Comparison of ENCODE assay signal across 1 cellular context in the genomic region with DNA sequence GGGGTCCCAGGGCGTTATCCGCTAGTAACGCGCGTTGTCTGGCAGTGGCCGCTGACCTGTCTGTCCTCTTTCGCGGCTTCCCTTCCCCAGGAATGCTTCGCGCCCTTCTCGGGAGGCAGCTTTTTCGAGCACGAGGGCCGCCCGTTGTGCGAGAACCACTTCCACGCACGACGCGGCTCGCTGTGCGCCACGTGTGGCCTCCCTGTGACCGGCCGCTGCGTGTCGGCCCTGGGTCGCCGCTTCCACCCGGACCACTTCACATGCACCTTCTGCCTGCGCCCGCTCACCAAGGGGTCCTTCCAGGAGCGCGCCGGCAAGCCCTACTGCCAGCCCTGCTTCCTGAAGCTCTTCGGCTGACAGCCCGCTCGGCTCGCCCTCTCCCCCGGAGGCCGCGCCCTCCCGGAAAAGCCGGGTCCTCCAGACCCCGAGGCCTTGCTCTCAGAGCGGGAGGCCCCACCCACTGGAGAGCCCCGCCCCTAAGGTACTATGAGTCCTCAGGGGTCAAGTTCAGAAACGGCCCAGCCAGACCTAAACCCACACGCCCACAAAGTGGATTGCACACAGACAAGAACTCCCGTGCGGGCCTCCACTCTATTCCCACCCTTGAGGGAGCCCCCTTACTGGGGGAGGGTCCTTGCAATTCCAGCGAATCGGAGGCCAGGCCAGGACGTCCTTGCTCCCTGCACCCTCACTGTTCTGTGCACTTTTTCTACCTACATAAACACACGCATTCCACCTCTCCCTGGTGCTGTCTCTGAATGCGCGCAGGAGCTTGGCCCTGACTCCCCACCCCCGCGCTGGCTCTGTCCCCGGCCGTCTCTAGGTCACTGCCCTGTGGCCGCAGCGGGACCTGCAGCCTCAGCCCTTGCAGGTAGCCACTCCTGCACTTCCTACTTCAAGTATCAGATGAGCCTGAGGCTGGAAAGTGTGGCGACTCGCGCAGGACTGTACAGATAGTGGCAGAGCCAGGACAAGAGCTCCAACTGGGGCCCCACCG.
TF ChIP-seq lines count a peak whose summit lies in the region.

No MANE protein-coding gene starts in this region.

TF ChIP-seq in K562, 482 proteins besides CTCF, POLR2A, EP300 and RAD21 (continued from another document and continues in another):
- TF ChIP-seq, protein P1, sequence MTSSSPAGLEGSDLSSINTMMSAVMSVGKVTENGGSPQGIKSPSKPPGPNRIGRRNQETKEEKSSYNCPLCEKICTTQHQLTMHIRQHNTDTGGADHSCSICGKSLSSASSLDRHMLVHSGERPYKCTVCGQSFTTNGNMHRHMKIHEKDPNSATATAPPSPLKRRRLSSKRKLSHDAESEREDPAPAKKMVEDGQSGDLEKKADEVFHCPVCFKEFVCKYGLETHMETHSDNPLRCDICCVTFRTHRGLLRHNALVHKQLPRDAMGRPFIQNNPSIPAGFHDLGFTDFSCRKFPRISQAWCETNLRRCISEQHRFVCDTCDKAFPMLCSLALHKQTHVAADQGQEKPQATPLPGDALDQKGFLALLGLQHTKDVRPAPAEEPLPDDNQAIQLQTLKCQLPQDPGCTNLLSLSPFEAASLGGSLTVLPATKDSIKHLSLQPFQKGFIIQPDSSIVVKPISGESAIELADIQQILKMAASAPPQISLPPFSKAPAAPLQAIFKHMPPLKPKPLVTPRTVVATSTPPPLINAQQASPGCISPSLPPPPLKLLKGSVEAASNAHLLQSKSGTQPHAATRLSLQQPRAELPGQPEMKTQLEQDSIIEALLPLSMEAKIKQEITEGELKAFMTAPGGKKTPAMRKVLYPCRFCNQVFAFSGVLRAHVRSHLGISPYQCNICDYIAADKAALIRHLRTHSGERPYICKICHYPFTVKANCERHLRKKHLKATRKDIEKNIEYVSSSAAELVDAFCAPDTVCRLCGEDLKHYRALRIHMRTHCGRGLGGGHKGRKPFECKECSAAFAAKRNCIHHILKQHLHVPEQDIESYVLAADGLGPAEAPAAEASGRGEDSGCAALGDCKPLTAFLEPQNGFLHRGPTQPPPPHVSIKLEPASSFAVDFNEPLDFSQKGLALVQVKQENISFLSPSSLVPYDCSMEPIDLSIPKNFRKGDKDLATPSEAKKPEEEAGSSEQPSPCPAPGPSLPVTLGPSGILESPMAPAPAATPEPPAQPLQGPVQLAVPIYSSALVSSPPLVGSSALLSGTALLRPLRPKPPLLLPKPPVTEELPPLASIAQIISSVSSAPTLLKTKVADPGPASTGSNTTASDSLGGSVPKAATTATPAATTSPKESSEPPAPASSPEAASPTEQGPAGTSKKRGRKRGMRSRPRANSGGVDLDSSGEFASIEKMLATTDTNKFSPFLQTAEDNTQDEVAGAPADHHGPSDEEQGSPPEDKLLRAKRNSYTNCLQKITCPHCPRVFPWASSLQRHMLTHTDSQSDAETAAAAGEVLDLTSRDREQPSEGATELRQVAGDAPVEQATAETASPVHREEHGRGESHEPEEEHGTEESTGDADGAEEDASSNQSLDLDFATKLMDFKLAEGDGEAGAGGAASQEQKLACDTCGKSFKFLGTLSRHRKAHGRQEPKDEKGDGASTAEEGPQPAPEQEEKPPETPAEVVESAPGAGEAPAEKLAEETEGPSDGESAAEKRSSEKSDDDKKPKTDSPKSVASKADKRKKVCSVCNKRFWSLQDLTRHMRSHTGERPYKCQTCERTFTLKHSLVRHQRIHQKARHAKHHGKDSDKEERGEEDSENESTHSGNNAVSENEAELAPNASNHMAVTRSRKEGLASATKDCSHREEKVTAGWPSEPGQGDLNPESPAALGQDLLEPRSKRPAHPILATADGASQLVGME (CRISPR knock-in tag; IDR thresholded peaks at IDR 0.05): 0 out of 2 replicates have a peak, but pooled peaks have one; percentile 22
- no peak for TF ChIP-seq ZNF274 (IDR thresholded peaks at IDR 0.05; ENCODE audit: borderline replicate concordance, low read depth, low read length)
- peak; percentile 55 for TF ChIP-seq CTBP1 (IDR thresholded peaks at IDR 0.05; ENCODE audit: borderline replicate concordance)
- no peak for TF ChIP-seq XRCC4 (IDR thresholded peaks at IDR 0.05; ENCODE audit: extremely low read depth, insufficient read depth, insufficient read length)
- no peak for TF ChIP-seq ZNF444 (CRISPR knock-in tag; IDR thresholded peaks at IDR 0.05)
- no peak for TF ChIP-seq IRF2 (CRISPR knock-in tag; IDR thresholded peaks at IDR 0.05)
- TF ChIP-seq PHB2 (IDR thresholded peaks at IDR 0.05; ENCODE audit: low read depth): 0 out of 2 replicates have a peak, but pooled peaks have one; percentile 16
- TF ChIP-seq, protein P2, sequence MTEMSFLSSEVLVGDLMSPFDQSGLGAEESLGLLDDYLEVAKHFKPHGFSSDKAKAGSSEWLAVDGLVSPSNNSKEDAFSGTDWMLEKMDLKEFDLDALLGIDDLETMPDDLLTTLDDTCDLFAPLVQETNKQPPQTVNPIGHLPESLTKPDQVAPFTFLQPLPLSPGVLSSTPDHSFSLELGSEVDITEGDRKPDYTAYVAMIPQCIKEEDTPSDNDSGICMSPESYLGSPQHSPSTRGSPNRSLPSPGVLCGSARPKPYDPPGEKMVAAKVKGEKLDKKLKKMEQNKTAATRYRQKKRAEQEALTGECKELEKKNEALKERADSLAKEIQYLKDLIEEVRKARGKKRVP (CRISPR knock-in tag; IDR thresholded peaks at IDR 0.05): no peak
- TF ChIP-seq SMARCA4 (IDR thresholded peaks at IDR 0.05): peak; percentile 38; the same call in 1 of the 2 replicates
- no peak for TF ChIP-seq BMI1 (IDR thresholded peaks at IDR 0.05; ENCODE audit: low read length)
- no peak for TF ChIP-seq NFATC3 (IDR thresholded peaks at IDR 0.05)
- no peak for TF ChIP-seq ZBTB1 (CRISPR knock-in tag; IDR thresholded peaks at IDR 0.05; ENCODE audit: borderline replicate concordance, low read depth)
- no peak for TF ChIP-seq ZNF668 (CRISPR knock-in tag; IDR thresholded peaks at IDR 0.05)
- TF ChIP-seq, protein P3, sequence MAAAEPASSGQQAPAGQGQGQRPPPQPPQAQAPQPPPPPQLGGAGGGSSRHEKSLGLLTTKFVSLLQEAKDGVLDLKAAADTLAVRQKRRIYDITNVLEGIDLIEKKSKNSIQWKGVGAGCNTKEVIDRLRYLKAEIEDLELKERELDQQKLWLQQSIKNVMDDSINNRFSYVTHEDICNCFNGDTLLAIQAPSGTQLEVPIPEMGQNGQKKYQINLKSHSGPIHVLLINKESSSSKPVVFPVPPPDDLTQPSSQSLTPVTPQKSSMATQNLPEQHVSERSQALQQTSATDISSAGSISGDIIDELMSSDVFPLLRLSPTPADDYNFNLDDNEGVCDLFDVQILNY (CRISPR knock-in tag; IDR thresholded peaks at IDR 0.05): no peak
- TF ChIP-seq FUS (optimal IDR thresholded peaks at IDR 0.05; ENCODE audit: low read depth, low read length): no peak
- TF ChIP-seq SRSF3 (IDR thresholded peaks at IDR 0.05; ENCODE audit: insufficient read depth, low read length): no peak
- TF ChIP-seq, protein P4, sequence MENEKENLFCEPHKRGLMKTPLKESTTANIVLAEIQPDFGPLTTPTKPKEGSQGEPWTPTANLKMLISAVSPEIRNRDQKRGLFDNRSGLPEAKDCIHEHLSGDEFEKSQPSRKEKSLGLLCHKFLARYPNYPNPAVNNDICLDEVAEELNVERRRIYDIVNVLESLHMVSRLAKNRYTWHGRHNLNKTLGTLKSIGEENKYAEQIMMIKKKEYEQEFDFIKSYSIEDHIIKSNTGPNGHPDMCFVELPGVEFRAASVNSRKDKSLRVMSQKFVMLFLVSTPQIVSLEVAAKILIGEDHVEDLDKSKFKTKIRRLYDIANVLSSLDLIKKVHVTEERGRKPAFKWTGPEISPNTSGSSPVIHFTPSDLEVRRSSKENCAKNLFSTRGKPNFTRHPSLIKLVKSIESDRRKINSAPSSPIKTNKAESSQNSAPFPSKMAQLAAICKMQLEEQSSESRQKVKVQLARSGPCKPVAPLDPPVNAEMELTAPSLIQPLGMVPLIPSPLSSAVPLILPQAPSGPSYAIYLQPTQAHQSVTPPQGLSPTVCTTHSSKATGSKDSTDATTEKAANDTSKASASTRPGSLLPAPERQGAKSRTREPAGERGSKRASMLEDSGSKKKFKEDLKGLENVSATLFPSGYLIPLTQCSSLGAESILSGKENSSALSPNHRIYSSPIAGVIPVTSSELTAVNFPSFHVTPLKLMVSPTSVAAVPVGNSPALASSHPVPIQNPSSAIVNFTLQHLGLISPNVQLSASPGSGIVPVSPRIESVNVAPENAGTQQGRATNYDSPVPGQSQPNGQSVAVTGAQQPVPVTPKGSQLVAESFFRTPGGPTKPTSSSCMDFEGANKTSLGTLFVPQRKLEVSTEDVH (IDR thresholded peaks at IDR 0.05; ENCODE audit: low read depth, partially characterized antibody): peak; percentile 32
- peak; percentile 72 for TF ChIP-seq RBBP5 (IDR thresholded peaks at IDR 0.05; ENCODE audit: borderline replicate concordance, insufficient read depth, low read length, poor library complexity, severe bottlenecking)
- no peak for TF ChIP-seq ZNF217 (CRISPR knock-in tag; IDR thresholded peaks at IDR 0.05)
- TF ChIP-seq ARID1B (IDR thresholded peaks at IDR 0.05): 0 out of 2 replicates have a peak, but pooled peaks have one; percentile 4
- peak; percentile 31 for TF ChIP-seq CHD1 (IDR thresholded peaks at IDR 0.05; ENCODE audit: low read length)
- no peak for TF ChIP-seq SETDB1 (IDR thresholded peaks at IDR 0.05; ENCODE audit: low read length)
- TF ChIP-seq RNF2 (IDR thresholded peaks at IDR 0.05): no peak; the same call in none of the 2 replicates
- no peak for TF ChIP-seq CBX5 (IDR thresholded peaks at IDR 0.05; ENCODE audit: borderline replicate concordance, low read depth)
- no peak for TF ChIP-seq HLTF (IDR thresholded peaks at IDR 0.05)
- no peak for TF ChIP-seq HNRNPH1 (optimal IDR thresholded peaks at IDR 0.05; ENCODE audit: low read depth, low read length)
- TF ChIP-seq ZBTB7A (IDR thresholded peaks at IDR 0.05; ENCODE audit: borderline replicate concordance, control insufficient read depth, low read depth, low read length): peak; percentile 75; the same call in 1 of the 2 replicates
- TF ChIP-seq GTF2A2 (tag; IDR thresholded peaks at IDR 0.05): no peak
- no peak for TF ChIP-seq PHB (CRISPR knock-in tag; IDR thresholded peaks at IDR 0.05)
- no peak for TF ChIP-seq TEAD2 (tag; IDR thresholded peaks at IDR 0.05)
- TF ChIP-seq MEF2A (IDR thresholded peaks at IDR 0.05; ENCODE audit: control insufficient read depth, low read depth, low read length): no peak
- TF ChIP-seq ZNF778 (CRISPR knock-in tag; IDR thresholded peaks at IDR 0.05): no peak
- no peak for TF ChIP-seq RBM39 (optimal IDR thresholded peaks at IDR 0.05; ENCODE audit: low read depth, low read length)
- 0 out of 4 replicates have a peak, but pooled peaks of 1 of the 2 experiments have one; percentile 1 for TF ChIP-seq HDAC1 (IDR thresholded peaks at IDR 0.05)
- peak; percentile 52; the same call in 1 of the 2 replicates for TF ChIP-seq DPF2 (IDR thresholded peaks at IDR 0.05)
- no peak for TF ChIP-seq THRAP3 (IDR thresholded peaks at IDR 0.05; ENCODE audit: borderline replicate concordance)
- no peak for TF ChIP-seq GABPA (tag; conservative IDR thresholded peaks at IDR 0.05; ENCODE audit: low read depth)
- TF ChIP-seq KDM5B (IDR thresholded peaks at IDR 0.05; ENCODE audit: insufficient replicate concordance, low read depth, low read length): no peak
- TF ChIP-seq SLC30A9 (CRISPR knock-in tag; IDR thresholded peaks at IDR 0.05): no peak
- 0 out of 2 replicates have a peak, but pooled peaks have one; percentile 2 for TF ChIP-seq CBFA2T3 (IDR thresholded peaks at IDR 0.05)
- TF ChIP-seq NFE2L1 (tag; IDR thresholded peaks at IDR 0.05; ENCODE audit: borderline replicate concordance, low read depth): no peak
- no peak for TF ChIP-seq ZSCAN29 (IDR thresholded peaks at IDR 0.05)
- no peak for TF ChIP-seq DDX20 (tag; IDR thresholded peaks at IDR 0.05; ENCODE audit: low read depth)
- TF ChIP-seq U2AF2 (optimal IDR thresholded peaks at IDR 0.05; ENCODE audit: low read depth, low read length): no peak
- no peak for TF ChIP-seq HNRNPL (IDR thresholded peaks at IDR 0.05; ENCODE audit: low read depth, low read length)
- peak; percentile 82 for TF ChIP-seq SPI1 (IDR thresholded peaks at IDR 0.05; ENCODE audit: borderline replicate concordance, low read depth, low read length)
- TF ChIP-seq, protein P5, sequence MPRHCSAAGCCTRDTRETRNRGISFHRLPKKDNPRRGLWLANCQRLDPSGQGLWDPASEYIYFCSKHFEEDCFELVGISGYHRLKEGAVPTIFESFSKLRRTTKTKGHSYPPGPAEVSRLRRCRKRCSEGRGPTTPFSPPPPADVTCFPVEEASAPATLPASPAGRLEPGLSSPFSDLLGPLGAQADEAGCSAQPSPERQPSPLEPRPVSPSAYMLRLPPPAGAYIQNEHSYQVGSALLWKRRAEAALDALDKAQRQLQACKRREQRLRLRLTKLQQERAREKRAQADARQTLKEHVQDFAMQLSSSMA (CRISPR knock-in tag; IDR thresholded peaks at IDR 0.05): 0 out of 2 replicates have a peak, but pooled peaks have one; percentile 44
- no peak for TF ChIP-seq FOS (IDR thresholded peaks at IDR 0.05; ENCODE audit: extremely low read depth, insufficient read length)
- no peak for TF ChIP-seq ZBTB8A (IDR thresholded peaks at IDR 0.05; ENCODE audit: partially characterized antibody)
- peak; percentile 72 for TF ChIP-seq SMC3 (conservative IDR thresholded peaks at IDR 0.05; ENCODE audit: insufficient read depth, low read depth, low read length)
- TF ChIP-seq FOXP1 (CRISPR knock-in tag; IDR thresholded peaks at IDR 0.05): 0 out of 2 replicates have a peak, but pooled peaks have one; percentile 42
- TF ChIP-seq, protein P6, sequence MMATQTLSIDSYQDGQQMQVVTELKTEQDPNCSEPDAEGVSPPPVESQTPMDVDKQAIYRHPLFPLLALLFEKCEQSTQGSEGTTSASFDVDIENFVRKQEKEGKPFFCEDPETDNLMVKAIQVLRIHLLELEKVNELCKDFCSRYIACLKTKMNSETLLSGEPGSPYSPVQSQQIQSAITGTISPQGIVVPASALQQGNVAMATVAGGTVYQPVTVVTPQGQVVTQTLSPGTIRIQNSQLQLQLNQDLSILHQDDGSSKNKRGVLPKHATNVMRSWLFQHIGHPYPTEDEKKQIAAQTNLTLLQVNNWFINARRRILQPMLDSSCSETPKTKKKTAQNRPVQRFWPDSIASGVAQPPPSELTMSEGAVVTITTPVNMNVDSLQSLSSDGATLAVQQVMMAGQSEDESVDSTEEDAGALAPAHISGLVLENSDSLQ (IDR thresholded peaks at IDR 0.05): peak; percentile 30
- no peak for TF ChIP-seq NFIX (CRISPR knock-in tag; IDR thresholded peaks at IDR 0.05; ENCODE audit: low read depth)
- TF ChIP-seq PTTG1 (tag; IDR thresholded peaks at IDR 0.05; ENCODE audit: low read depth): no peak
- no peak for TF ChIP-seq FOXJ2 (tag; IDR thresholded peaks at IDR 0.05)
- TF ChIP-seq TCF7 (IDR thresholded peaks at IDR 0.05; ENCODE audit: borderline replicate concordance): no peak
- TF ChIP-seq, protein P7, sequence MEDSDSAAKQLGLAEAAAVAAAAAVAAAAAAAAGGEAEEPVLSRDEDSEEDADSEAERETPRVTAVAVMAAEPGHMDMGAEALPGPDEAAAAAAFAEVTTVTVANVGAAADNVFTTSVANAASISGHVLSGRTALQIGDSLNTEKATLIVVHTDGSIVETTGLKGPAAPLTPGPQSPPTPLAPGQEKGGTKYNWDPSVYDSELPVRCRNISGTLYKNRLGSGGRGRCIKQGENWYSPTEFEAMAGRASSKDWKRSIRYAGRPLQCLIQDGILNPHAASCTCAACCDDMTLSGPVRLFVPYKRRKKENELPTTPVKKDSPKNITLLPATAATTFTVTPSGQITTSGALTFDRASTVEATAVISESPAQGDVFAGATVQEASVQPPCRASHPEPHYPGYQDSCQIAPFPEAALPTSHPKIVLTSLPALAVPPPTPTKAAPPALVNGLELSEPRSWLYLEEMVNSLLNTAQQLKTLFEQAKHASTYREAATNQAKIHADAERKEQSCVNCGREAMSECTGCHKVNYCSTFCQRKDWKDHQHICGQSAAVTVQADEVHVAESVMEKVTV (CRISPR knock-in tag; IDR thresholded peaks at IDR 0.05): no peak; the same call in 1 of the 2 replicates
- no peak for TF ChIP-seq DACH1 (IDR thresholded peaks at IDR 0.05; ENCODE audit: partially characterized antibody)
- TF ChIP-seq YBX1 (IDR thresholded peaks at IDR 0.05): no peak
